Comparison of ENCODE assay signal across 26 cellular contexts in the genomic region with DNA sequence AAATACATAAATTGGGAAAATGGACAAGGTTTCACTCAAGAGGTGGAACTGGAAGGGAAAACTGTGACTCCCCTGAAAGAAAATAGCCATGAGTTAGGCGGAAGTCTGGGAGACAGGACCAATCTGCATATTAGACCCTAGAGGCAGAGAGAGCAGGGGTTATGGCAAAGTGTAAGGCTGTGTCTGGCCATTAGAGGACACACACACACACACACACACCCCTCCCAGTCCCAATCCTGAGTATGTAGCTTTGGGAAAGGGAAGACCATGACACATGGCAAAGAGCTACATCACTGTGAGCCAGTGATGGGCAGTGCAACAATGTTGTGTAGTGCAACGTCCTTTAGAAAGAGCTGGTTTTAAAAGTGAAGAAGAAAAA.
"Had no signal": no experiment of that assay in that cellular context is flagged by ENCODE, and none has a peak within 500 bp of the region (broad histone marks: within the 10 kb centered on the region; RNA-seq: fewer than 3 reads in every experiment).

No MANE protein-coding gene starts in this region.

- H3K36me3 ChIP-seq: brain microvascular endothelial cell had no signal

- H3K4me3 ChIP-seq: coronary artery, dorsolateral prefrontal cortex had no signal

- ATAC-seq: activated T-helper 17 cell treated with anti-CD3 and anti-CD28 coated beads, Interleukin-2, amount 50 U/mL, for 72 hours had no signal

- H3K36me3 Mint-ChIP-seq: activated naive CD8-positive, alpha-beta T cell had no signal

- H3K4me1 Mint-ChIP-seq: activated CD4-positive, alpha-beta memory T cell treated with anti-CD3 and anti-CD28 coated beads, Interleukin-2, amount 10 ng/mL, durations not matched to agents 7 days and 5 days; activated CD4-positive, alpha-beta T cell treated with anti-CD3 and anti-CD28 coated beads, Interleukin-2, amount 10 ng/mL, durations not matched to agents 7 days and 5 days; activated T-helper 17 cell treated with anti-CD3 and anti-CD28 coated beads, Interleukin-2, amount 50 U/mL, for 72 hours; central memory CD8-positive, alpha-beta T cell had no signal

- H3K27ac ChIP-seq: brain microvascular endothelial cell, coronary artery, dorsolateral prefrontal cortex, epithelial cell of prostate had no signal

- H3K4me3 Mint-ChIP-seq: activated CD4-positive, alpha-beta memory T cell treated with anti-CD3 and anti-CD28 coated beads, Interleukin-2, amount 10 ng/mL, durations not matched to agents 7 days and 5 days; activated CD4-positive, alpha-beta T cell treated with anti-CD3 and anti-CD28 coated beads, Interleukin-2, amount 10 ng/mL, durations not matched to agents 7 days and 5 days; activated naive CD8-positive, alpha-beta T cell; activated T-cell treated with anti-CD3 and anti-CD28 coated beads, Interleukin-2, amount 50 U/mL, for 24 hours; activated T-helper 17 cell treated with anti-CD3 and anti-CD28 coated beads, Interleukin-2, amount 50 U/mL, for 72 hours; central memory CD8-positive, alpha-beta T cell; dendritic cell treated with granulocyte-macrophage colony-stimulating factor and Interleukin-4, amounts not matched to agents 40 ng/mL and 50 ng/mL, for 4 days had no signal

- DNase-seq: activated CD4-positive, alpha-beta memory T cell treated with anti-CD3 and anti-CD28 coated beads, Interleukin-2, amount 10 ng/mL, durations not matched to agents 7 days and 5 days; activated CD4-positive, alpha-beta T cell treated with anti-CD3 and anti-CD28 coated beads for 1 hour; activated CD4-positive, alpha-beta T cell treated with anti-CD3 and anti-CD28 coated beads for 4 hours; activated CD4-positive, alpha-beta T cell treated with anti-CD3 and anti-CD28 coated beads, Interleukin-2, amount 10 ng/mL, durations not matched to agents 7 days and 5 days; activated CD4-positive, alpha-beta T cell treated with anti-CD3 and anti-CD28 coated beads, Interleukin-2, amount 50 U/mL, for 4 hours; activated CD8-positive, alpha-beta memory T cell treated with anti-CD3 and anti-CD28 coated beads, Interleukin-2, amount 50 U/mL, for 48 hours; activated effector memory CD4-positive, alpha-beta T cell treated with Interleukin-2 at 50 U/mL for 16 hours; activated gamma-delta T cell treated with Interleukin-2 at 50 U/mL for 16 hours; activated naive CD4-positive, alpha-beta T cell treated with anti-CD3 and anti-CD28 coated beads, Interleukin-2, amount 50 U/mL, for 16 hours; activated naive CD4-positive, alpha-beta T cell treated with Interleukin-2 at 50 U/mL for 16 hours; activated T-cell treated with anti-CD3 and anti-CD28 coated beads for 4 hours; activated T-cell treated with anti-CD3 and anti-CD28 coated beads, Interleukin-2, amount 50 U/mL, for 24 hours; amniotic stem cell; anterior cingulate cortex; brain microvascular endothelial cell; dorsolateral prefrontal cortex; effector memory CD4-positive, alpha-beta T cell; foreskin fibroblast; head of caudate nucleus; T-helper 2 cell had no signal

- H3K27me3 Mint-ChIP-seq: activated CD4-positive, alpha-beta memory T cell treated with anti-CD3 and anti-CD28 coated beads, Interleukin-2, amount 10 ng/mL, durations not matched to agents 7 days and 5 days; activated CD4-positive, alpha-beta T cell treated with anti-CD3 and anti-CD28 coated beads, Interleukin-2, amount 10 ng/mL, durations not matched to agents 7 days and 5 days; activated naive CD8-positive, alpha-beta T cell; activated T-cell treated with anti-CD3 and anti-CD28 coated beads, Interleukin-2, amount 50 U/mL, for 24 hours; activated T-helper 17 cell treated with anti-CD3 and anti-CD28 coated beads, Interleukin-2, amount 50 U/mL, for 72 hours; central memory CD8-positive, alpha-beta T cell; dendritic cell treated with granulocyte-macrophage colony-stimulating factor and Interleukin-4, amounts not matched to agents 40 ng/mL and 50 ng/mL, for 4 days had no signal

- H3K27ac Mint-ChIP-seq: activated CD4-positive, alpha-beta memory T cell treated with anti-CD3 and anti-CD28 coated beads, Interleukin-2, amount 10 ng/mL, durations not matched to agents 7 days and 5 days; activated CD4-positive, alpha-beta T cell treated with anti-CD3 and anti-CD28 coated beads, Interleukin-2, amount 10 ng/mL, durations not matched to agents 7 days and 5 days; activated naive CD8-positive, alpha-beta T cell; activated T-cell treated with anti-CD3 and anti-CD28 coated beads, Interleukin-2, amount 50 U/mL, for 24 hours; activated T-helper 17 cell treated with anti-CD3 and anti-CD28 coated beads, Interleukin-2, amount 50 U/mL, for 72 hours; dendritic cell treated with granulocyte-macrophage colony-stimulating factor and Interleukin-4, amounts not matched to agents 40 ng/mL and 50 ng/mL, for 4 days had no signal

- H3K27me3 ChIP-seq: brain microvascular endothelial cell, dorsolateral prefrontal cortex had no signal
